In the genomic region with DNA sequence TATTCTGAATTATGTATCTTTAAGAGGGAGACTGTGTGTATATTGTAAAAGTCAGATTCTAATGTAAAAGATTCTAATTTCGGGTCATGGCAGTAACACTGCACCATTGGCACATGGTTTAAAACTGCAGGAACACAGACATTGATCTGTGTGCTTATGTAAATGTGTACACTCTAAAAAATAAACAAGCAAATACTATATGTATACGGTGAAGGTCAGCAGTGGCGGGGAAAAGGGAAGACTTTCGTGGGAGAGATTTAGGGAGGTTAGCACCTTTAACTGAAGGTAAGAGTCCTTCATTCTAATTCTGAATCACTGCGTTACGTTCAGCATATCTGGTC, we compare ENCODE assay signal across 8 cellular contexts.
DNase-seq lines count a peak whose midpoint lies in the region; ATAC-seq and TF ChIP-seq lines count a peak whose summit lies in the region.
"Had no signal": no experiment of that assay in that cellular context is flagged by ENCODE, and none has a peak within 500 bp of the region (broad histone marks: within the 10 kb centered on the region; RNA-seq: fewer than 3 reads in every experiment).

No MANE protein-coding gene starts in this region.

- H3K27ac ChIP-seq in tibial artery: peak overlapping the region; percentile 67 to 69

- H3K9me3 ChIP-seq in Loucy (ENCODE audit: insufficient read depth, low read depth, low read length): no peaks in the 10 kb centered on the region
- H3K9me3 ChIP-seq in mucosa of stomach (ENCODE audit: control insufficient read depth, low read length): no peaks in the 10 kb centered on the region
- H3K9me3 ChIP-seq in tibial artery: no peaks in the 10 kb centered on the region

- no peaks in the 10 kb centered on the region for H3K36me3 ChIP-seq in Loucy (ENCODE audit: insufficient read depth, low read length)
- H3K36me3 ChIP-seq in mucosa of stomach (ENCODE audit: control insufficient read depth, insufficient read depth, low read length): no peaks in the 10 kb centered on the region
- H3K36me3 ChIP-seq in tibial artery: no peaks in the 10 kb centered on the region

- H3K79me2 ChIP-seq in Loucy (ENCODE audit: insufficient read depth, low read length): no peaks in the 10 kb centered on the region

- no peak overlapping the region for H3K4me3 ChIP-seq in Loucy (ENCODE audit: low read length, poor library complexity, severe bottlenecking)
- no peak overlapping the region for H3K4me3 ChIP-seq in mucosa of stomach (ENCODE audit: low read length)
- H3K4me3 ChIP-seq in tibial artery: no peak overlapping the region

- no peak for ATAC-seq in GM21447 (IDR thresholded peaks at IDR 0.05; ENCODE audit: unreplicated experiment)
- ATAC-seq in HG02938 (IDR thresholded peaks at IDR 0.05; ENCODE audit: unreplicated experiment): no peak

- H3K4me2 ChIP-seq in Loucy (ENCODE audit: low read depth, low read length, poor library complexity, severe bottlenecking): peak overlapping the region; percentile 79

- in situ Hi-C loops in T47D (cut with HindIII; ENCODE audit: low pct_unique_long_range_greater_than_20kb, low sequenced_read_pairs): no loop called here

- no peaks in the 10 kb centered on the region for H3F3A ChIP-seq in Loucy (ENCODE audit: low read depth)

- peak overlapping the region; percentile 82; the same call in 1 of the 2 replicates for H2AFZ ChIP-seq in Loucy (ENCODE audit: low read length)

- no peak for TF ChIP-seq CTCF in Loucy (conservative IDR thresholded peaks at IDR 0.05; ENCODE audit: low read length)
- no peak for TF ChIP-seq CTCF in tibial artery (IDR thresholded peaks at IDR 0.05)

- intact Hi-C loops in tibial artery (cut with DNase I; ENCODE audit: low total_unique reads): loop anchor here (10.0 kb wide), 2 partner anchors 224 to 294 kb away; no protein-coding TSS in a partner anchor

- DNase-seq in T47D (ENCODE audit: low read depth in 1 of 2, low spot score in 1 of 2) (peak; percentile 31 to 58), tibial artery (no peak), T-helper 2 cell (no peak)
- DNase-seq: DMS79 had no signal

- H3K27me3 ChIP-seq in Loucy (ENCODE audit: insufficient read depth, low read length, poor library complexity, severe bottlenecking) (no peaks in the 10 kb centered on the region), mucosa of stomach (ENCODE audit: control insufficient read depth, insufficient read depth, low read length) (no peaks in the 10 kb centered on the region), tibial artery (no peaks in the 10 kb centered on the region)

- no peaks in the 10 kb centered on the region for H3K9me2 ChIP-seq in Loucy (replicated peaks; ENCODE audit: low read depth, low read length)

- no peaks in the 10 kb centered on the region for H3K4me1 ChIP-seq in Loucy (ENCODE audit: insufficient read depth, low read length, poor library complexity, severe bottlenecking)
- peaks cover 9% of the 10 kb centered on the region for H3K4me1 ChIP-seq in mucosa of stomach (ENCODE audit: control insufficient read depth, insufficient read depth, low read length)
- peaks cover 0 to 8% (median 6%) of the 10 kb centered on the region in 4 donors for H3K4me1 ChIP-seq in tibial artery

- H4K20me1 ChIP-seq in Loucy (ENCODE audit: insufficient read depth, low read length, poor library complexity, severe bottlenecking): no peaks in the 10 kb centered on the region

- H3K9ac ChIP-seq in Loucy (ENCODE audit: low read depth, low read length, poor library complexity, severe bottlenecking) (no peak overlapping the region), mucosa of stomach (ENCODE audit: low read length) (peak overlapping the region; percentile 25)

Comparison
In these comparisons a context has a peak if more than half of its experiments do, and no peak if none do; other contexts are left out.
1. DNase-seq: peak in T47D (2 of 2); none in tibial artery (0 of 2) and T-helper 2 cell (0 of 5).